ENCODE assay signal across 8 cellular contexts in genomic region chr7:128455556-128456254, GRCh38. TPM values are rescaled to one million over a fixed set of nuclear protein-coding genes. Genes with fewer than 3 reads are reported as not detected.
A peak's percentile ranks its signal among the peaks of the same experiment; 100 is the strongest.
DNase-seq lines count a peak whose midpoint lies in the region; ATAC-seq and TF ChIP-seq lines count a peak whose summit lies in the region.

Gene HILPDA, plus strand, starts transcription at chr7:128455878. Its CDS starts 1,391 bp downstream, at chr7:128457269.

- peak; percentile 89 for TF ChIP-seq POLR2A in GM15510 (IDR thresholded peaks at IDR 0.05; ENCODE audit: borderline replicate concordance, extremely low read depth, insufficient read length)
- TF ChIP-seq POLR2A in upper lobe of left lung (IDR thresholded peaks at IDR 0.05) = peak in 3 of 4 donors; percentile 40 to 86 (median 78)

- WGBS in upper lobe of left lung, 2 donors = 0% methylated on average over 18 to 35 of the region's 63 CpGs

- no peaks in the 10 kb centered on the region for H3K36me3 ChIP-seq in upper lobe of left lung

- peaks cover 19 to 40% (median 32%) of the 10 kb centered on the region in 4 donors for H3K4me1 ChIP-seq in upper lobe of left lung

- no peak for TF ChIP-seq CTCF in upper lobe of left lung (IDR thresholded peaks at IDR 0.05)

- peak within 1 kb of the TSS; percentile 87 to 92 (median 90) for H3K27ac ChIP-seq in upper lobe of left lung

- peak within 1 kb of the TSS; percentile 75 to 94 (median 90) for H3K4me3 ChIP-seq in upper lobe of left lung

- peak in 1 of 4 donors; percentile 50 for TF ChIP-seq EP300 in upper lobe of left lung (IDR thresholded peaks at IDR 0.05)

- peak; percentile 72 for ATAC-seq in HG02884 (IDR thresholded peaks at IDR 0.05; ENCODE audit: unreplicated experiment)
- ATAC-seq in left cardiac atrium = peak; percentile 94 to 97
- peak; percentile 97 to 98 for ATAC-seq in upper lobe of left lung (ENCODE audit: low FRiP score in 2 of 2)

- no peaks in the 10 kb centered on the region for H3K9me3 ChIP-seq in upper lobe of left lung

- intact Hi-C loops in left cardiac atrium (cut with DNase I) = no loop called here
- intact Hi-C loops in posterior vena cava (cut with DNase I) = loop anchor here in 1 of 2 donors (2.0 kb wide), 1 partner anchor 29 kb away; no protein-coding TSS in a partner anchor

- no peaks in the 10 kb centered on the region for H3K27me3 ChIP-seq in upper lobe of left lung

- DNase-seq in NCI-H146 treated with DMSO at 0.1 percent for 48 hours (lab: John Stamatoyannopoulos, UW; ENCODE audit: unreplicated experiment) (peak; percentile 84), T-helper 1 cell (peak; percentile 87 to 96 (median 92)), amniotic epithelial cell (ENCODE audit: low read depth) (peak; percentile 98), left cardiac atrium (peak; percentile 96), posterior vena cava (ENCODE audit: low spot score) (peak; percentile 99), upper lobe of left lung (peak; percentile 93 to 99)

RNA-seq across cellular contexts. Expression of gene HILPDA, which starts in this region (rescaled TPM):
- total RNA-seq in left cardiac atrium (10 to 100 TPM in 1 of 2 donors, 1 to 10 TPM in 1; 9.7 to 15.2 TPM), posterior vena cava (10 to 100 TPM; 12.8 to 18.1 TPM), upper lobe of left lung (10 to 100 TPM in 2 of 6 donors, 1 to 10 TPM in 4; 2.6 to 14.9 (median 7.3) TPM)

Comparison
In these comparisons a context has a peak if more than half of its experiments do, and no peak if none do; other contexts are left out.
1. Peak in every context shown above with its lines: DNase-seq, ATAC-seq, H3K4me3 ChIP-seq and H3K27ac ChIP-seq.